ENCODE assay signal across 15 cellular contexts in the genomic region with DNA sequence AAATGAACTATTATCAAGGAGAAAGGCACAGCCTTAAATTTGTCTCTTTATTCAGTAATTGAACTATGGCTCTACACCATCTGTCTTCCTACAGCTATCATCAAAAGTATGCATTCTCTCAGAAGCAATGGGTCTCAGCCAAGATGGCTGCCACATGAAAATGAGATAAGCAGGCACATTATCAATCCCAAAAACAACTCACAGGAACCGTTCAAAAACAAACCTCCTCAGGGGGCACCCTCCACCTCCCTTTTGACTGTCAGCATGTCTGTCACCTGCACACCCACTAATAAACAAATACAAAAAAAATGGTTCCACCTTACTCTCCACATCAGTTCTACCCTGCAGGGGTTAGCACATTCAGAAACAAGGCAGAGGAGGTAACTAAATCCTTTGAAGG. TPM values are rescaled to one million over a fixed set of nuclear protein-coding genes. Genes with fewer than 3 reads are reported as not detected.
"Had no signal": no experiment of that assay in that cellular context is flagged by ENCODE, and none has a peak within 500 bp of the region (broad histone marks: within the 10 kb centered on the region; RNA-seq: fewer than 3 reads in every experiment).

No MANE protein-coding gene starts in this region.

- H3K4me3 Mint-ChIP-seq: activated CD8-positive, alpha-beta T cell treated with anti-CD3 and anti-CD28 coated beads, Interleukin-2, amount 10 ng/mL, durations not matched to agents 7 days and 5 days; central memory CD8-positive, alpha-beta T cell; immature natural killer cell; memory B cell; T-cell had no signal

- H3K27ac Mint-ChIP-seq: activated CD8-positive, alpha-beta T cell treated with anti-CD3 and anti-CD28 coated beads, Interleukin-2, amount 10 ng/mL, durations not matched to agents 7 days and 5 days; memory B cell had no signal

- H3K27ac ChIP-seq: spleen, WERI-Rb-1 had no signal

- DNase-seq: activated CD4-positive, alpha-beta T cell treated with anti-CD3 and anti-CD28 coated beads for 4 hours; activated CD8-positive, alpha-beta T cell treated with anti-CD3 and anti-CD28 coated beads, Interleukin-2, amount 10 ng/mL, durations not matched to agents 7 days and 5 days; activated naive CD4-positive, alpha-beta T cell treated with Interleukin-2 at 50 U/mL for 16 hours; effector memory CD4-positive, alpha-beta T cell; glutamatergic neuron; immature natural killer cell; left colon; spleen; stimulated activated CD4-positive, alpha-beta T cell treated with anti-CD3 and anti-CD28 coated beads, Interleukin-1b, Interleukin-23, amount 100 ng/mL, for 48 hours; stimulated activated naive CD4-positive, alpha-beta T cell treated with Interleukin-2 at 50 U/mL for 16 hours; T-cell; WERI-Rb-1 had no signal

- H3K4me3 ChIP-seq: spleen had no signal

- H3K27me3 Mint-ChIP-seq: central memory CD8-positive, alpha-beta T cell; memory B cell; T-cell had no signal

- H3K27me3 ChIP-seq: spleen had no signal

RNA-seq across cellular contexts. Expression of a gene that starts 39.5 kb away (rescaled TPM):
- total RNA-seq: urinary bladder had no signal
